Comparison of ENCODE assay signal across 20 cellular contexts in the genomic region with DNA sequence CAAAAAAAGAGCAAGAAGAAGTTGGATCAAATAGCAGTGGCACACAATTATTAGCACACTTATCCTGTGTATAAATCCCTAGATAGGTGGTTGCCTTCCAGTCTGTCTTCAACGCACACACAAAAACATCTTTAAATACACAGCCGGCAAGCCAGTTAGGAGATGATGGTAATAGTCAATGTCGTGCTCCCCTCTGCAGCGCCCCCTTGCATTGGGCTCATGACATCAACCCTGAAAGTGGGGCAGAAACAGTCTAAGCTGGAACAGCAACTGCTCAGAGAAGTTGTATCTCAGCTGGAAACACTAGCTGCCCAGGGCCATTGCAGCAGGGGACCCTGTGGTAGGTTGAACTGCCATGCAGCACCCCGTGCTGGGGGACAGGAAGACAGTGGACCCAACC.
"Had no signal": no experiment of that assay in that cellular context is flagged by ENCODE, and none has a peak within 500 bp of the region (broad histone marks: within the 10 kb centered on the region; RNA-seq: fewer than 3 reads in every experiment).

No MANE protein-coding gene starts in this region.

- H3K27me3 Mint-ChIP-seq: progenitor cell of endocrine pancreas had no signal

- H3K27ac Mint-ChIP-seq: activated CD4-positive, alpha-beta memory T cell treated with anti-CD3 and anti-CD28 coated beads, Interleukin-2, amount 10 ng/mL, durations not matched to agents 7 days and 5 days; activated CD4-positive, alpha-beta T cell treated with anti-CD3 and anti-CD28 coated beads, Interleukin-2, amount 10 ng/mL, durations not matched to agents 24 days and 14 days; activated naive CD4-positive, alpha-beta T cell treated with anti-CD3 and anti-CD28 coated beads for 36 hours; activated naive CD8-positive, alpha-beta T cell treated with anti-CD3 and anti-CD28 coated beads, Interleukin-2, amount 10 ng/mL, durations not matched to agents 7 days and 5 days; activated T-cell treated with anti-CD3 and anti-CD28 coated beads, Interleukin-2, amount 50 U/mL, for 72 hours; naive thymus-derived CD8-positive, alpha-beta T cell; progenitor cell of endocrine pancreas; stimulated activated naive B cell treated with anti-CD40 and anti-IgM and Interleukin-4, amounts not matched to agents 10 μg/mL and 1 μg/mL and 100 μg/mL, for 72 hours; type B pancreatic cell had no signal

- H3K4me3 ChIP-seq: left lung, lung, vagina had no signal

- H3K9me3 Mint-ChIP-seq: activated CD4-positive, alpha-beta memory T cell treated with anti-CD3 and anti-CD28 coated beads, Interleukin-2, amount 10 ng/mL, durations not matched to agents 7 days and 5 days; activated CD4-positive, alpha-beta T cell treated with anti-CD3 and anti-CD28 coated beads, Interleukin-2, amount 10 ng/mL, durations not matched to agents 24 days and 14 days; activated naive CD4-positive, alpha-beta T cell treated with anti-CD3 and anti-CD28 coated beads for 36 hours; activated naive CD8-positive, alpha-beta T cell treated with anti-CD3 and anti-CD28 coated beads, Interleukin-2, amount 10 ng/mL, durations not matched to agents 7 days and 5 days; naive thymus-derived CD8-positive, alpha-beta T cell; type B pancreatic cell had no signal

- H3K36me3 Mint-ChIP-seq: activated naive CD8-positive, alpha-beta T cell treated with anti-CD3 and anti-CD28 coated beads, Interleukin-2, amount 10 ng/mL, durations not matched to agents 7 days and 5 days; naive thymus-derived CD8-positive, alpha-beta T cell; stimulated activated naive B cell treated with anti-CD40 and anti-IgM and Interleukin-4, amounts not matched to agents 10 μg/mL and 1 μg/mL and 100 μg/mL, for 72 hours; type B pancreatic cell had no signal

- H3K9me3 ChIP-seq: left lung, vagina had no signal

- ATAC-seq: activated CD4-positive, CD25-positive, alpha-beta regulatory T cell treated with anti-CD3 and anti-CD28 coated beads, Interleukin-2, amount 50 U/mL, for 24 hours; activated T-cell treated with anti-CD3 and anti-CD28 coated beads, Interleukin-2, amount 50 U/mL, for 72 hours; foreskin keratinocyte; left lung; naive thymus-derived CD8-positive, alpha-beta T cell; stimulated activated naive B cell treated with anti-CD40 and anti-IgM and Interleukin-4, amounts not matched to agents 10 μg/mL and 1 μg/mL and 100 μg/mL, for 72 hours had no signal

- H3K27ac ChIP-seq: foreskin keratinocyte, left lung, vagina had no signal

- H3K4me3 Mint-ChIP-seq: activated CD4-positive, alpha-beta memory T cell treated with anti-CD3 and anti-CD28 coated beads, Interleukin-2, amount 10 ng/mL, durations not matched to agents 7 days and 5 days; activated CD4-positive, alpha-beta T cell treated with anti-CD3 and anti-CD28 coated beads, Interleukin-2, amount 10 ng/mL, durations not matched to agents 24 days and 14 days; activated naive CD4-positive, alpha-beta T cell treated with anti-CD3 and anti-CD28 coated beads for 36 hours; activated naive CD8-positive, alpha-beta T cell treated with anti-CD3 and anti-CD28 coated beads, Interleukin-2, amount 10 ng/mL, durations not matched to agents 7 days and 5 days; activated T-cell treated with anti-CD3 and anti-CD28 coated beads, Interleukin-2, amount 50 U/mL, for 72 hours; naive thymus-derived CD8-positive, alpha-beta T cell; stimulated activated naive B cell treated with anti-CD40 and anti-IgM and Interleukin-4, amounts not matched to agents 10 μg/mL and 1 μg/mL and 100 μg/mL, for 72 hours; type B pancreatic cell had no signal

- H3K4me1 Mint-ChIP-seq: activated CD4-positive, alpha-beta memory T cell treated with anti-CD3 and anti-CD28 coated beads, Interleukin-2, amount 10 ng/mL, durations not matched to agents 7 days and 5 days; activated CD4-positive, alpha-beta T cell treated with anti-CD3 and anti-CD28 coated beads, Interleukin-2, amount 10 ng/mL, durations not matched to agents 24 days and 14 days; activated naive CD8-positive, alpha-beta T cell treated with anti-CD3 and anti-CD28 coated beads, Interleukin-2, amount 10 ng/mL, durations not matched to agents 7 days and 5 days; naive thymus-derived CD8-positive, alpha-beta T cell; stimulated activated naive B cell treated with anti-CD40 and anti-IgM and Interleukin-4, amounts not matched to agents 10 μg/mL and 1 μg/mL and 100 μg/mL, for 72 hours had no signal

- H3K4me1 ChIP-seq: foreskin keratinocyte, left lung, vagina had no signal

- H3K27me3 ChIP-seq: foreskin keratinocyte, left lung, vagina had no signal

- H3K36me3 ChIP-seq: left lung, vagina had no signal

- DNase-seq: activated CD4-positive, alpha-beta memory T cell treated with anti-CD3 and anti-CD28 coated beads, Interleukin-2, amount 10 ng/mL, durations not matched to agents 7 days and 5 days; activated CD4-positive, alpha-beta T cell treated with anti-CD3 and anti-CD28 coated beads, Interleukin-2, amount 10 ng/mL, durations not matched to agents 24 days and 14 days; activated effector memory CD4-positive, alpha-beta T cell treated with Interleukin-2 at 50 U/mL for 16 hours; activated naive CD4-positive, alpha-beta T cell treated with anti-CD3 and anti-CD28 coated beads for 36 hours; activated naive CD8-positive, alpha-beta T cell treated with anti-CD3 and anti-CD28 coated beads, Interleukin-2, amount 10 ng/mL, durations not matched to agents 7 days and 5 days; activated T-cell treated with anti-CD3 and anti-CD28 coated beads, Interleukin-2, amount 50 U/mL, for 72 hours; amygdala; effector CD4-positive, alpha-beta T cell; foreskin keratinocyte; kidney glomerular epithelial cell; left lung; naive thymus-derived CD8-positive, alpha-beta T cell; stimulated activated CD4-positive, alpha-beta T cell treated with anti-CD3 and anti-CD28 coated beads, Interleukin-2, amount 100 ng/mL, for 48 hours; stimulated activated CD8-positive, alpha-beta memory T cell treated with anti-CD3 and anti-CD28 coated beads, Interleukin-4, amount 100 ng/mL, for 48 hours; stimulated activated naive B cell treated with anti-CD40 and anti-IgM and Interleukin-4, amounts not matched to agents 10 μg/mL and 1 μg/mL and 100 μg/mL, for 72 hours had no signal
